In genomic region chr16:31386157-31386984, GRCh38 we compare ENCODE assay signal across 8 cellular contexts. TPM values are rescaled to one million over a fixed set of nuclear protein-coding genes. Genes with fewer than 3 reads are reported as not detected.
DNase-seq lines count a peak whose midpoint lies in the region; ATAC-seq lines count a peak whose summit lies in the region.

No MANE protein-coding gene starts in this region.

- DNase-seq in activated naive CD4-positive, alpha-beta T cell treated with Interleukin-2 at 50 U/mL for 16 hours = peak; percentile 15
- DNase-seq in activated naive CD4-positive, alpha-beta T cell (lab: John Stamatoyannopoulos, UW) = no peak
- DNase-seq in NCI-H774 (lab: John Stamatoyannopoulos, UW) (peak; percentile 37), mesenteric fat pad (ENCODE audit: low spot score) (no peak), amniotic stem cell (lab: John Stamatoyannopoulos, UW) (no peak)
- peak; percentile 16 to 32 for DNase-seq in stimulated activated naive CD8-positive, alpha-beta T cell treated with anti-CD3 and anti-CD28 coated beads, Interleukin-15, amount 100 ng/mL, for 72 hours

- no peaks in the 10 kb centered on the region for H3K9me3 ChIP-seq in esophagus (ENCODE audit: control insufficient read depth in 2 of 2, insufficient read depth in 1 of 2, low read depth in 1 of 2, low read length in 1 of 2)

- ATAC-seq in stimulated activated naive CD8-positive, alpha-beta T cell treated with anti-CD3 and anti-CD28 coated beads, Interleukin-15, amount 100 ng/mL, for 72 hours = peak; percentile 88
- no peak for ATAC-seq in GM18873 (IDR thresholded peaks at IDR 0.05; ENCODE audit: low FRiP score, unreplicated experiment)

- H3K36me3 ChIP-seq in esophagus (ENCODE audit: control insufficient read depth in 2 of 2, insufficient read depth in 2 of 2, low read length in 1 of 2) = no peaks in the 10 kb centered on the region

- peak overlapping the region; percentile 47 to 72 for H3K27ac ChIP-seq in esophagus (ENCODE audit: low read depth in 2 of 2, low read length in 1 of 2)

- H3K27ac Mint-ChIP-seq in stimulated activated naive CD8-positive, alpha-beta T cell treated with anti-CD3 and anti-CD28 coated beads, Interleukin-15, amount 100 ng/mL, for 72 hours = peak overlapping the region in 1 of 2 donors; percentile 10

- no peaks in the 10 kb centered on the region for H3K27me3 ChIP-seq in esophagus (ENCODE audit: control insufficient read depth in 1 of 2, insufficient read depth in 2 of 2, low read length in 2 of 2)

- H3K4me3 Mint-ChIP-seq in stimulated activated naive CD8-positive, alpha-beta T cell treated with anti-CD3 and anti-CD28 coated beads, Interleukin-15, amount 100 ng/mL, for 72 hours = no peak overlapping the region

- H3K9me3 Mint-ChIP-seq in stimulated activated naive CD8-positive, alpha-beta T cell treated with anti-CD3 and anti-CD28 coated beads, Interleukin-15, amount 100 ng/mL, for 72 hours = no peaks in the 10 kb centered on the region

- peaks cover 31% of the 10 kb centered on the region for H3K4me1 Mint-ChIP-seq in stimulated activated naive CD8-positive, alpha-beta T cell treated with anti-CD3 and anti-CD28 coated beads, Interleukin-15, amount 100 ng/mL, for 72 hours

- H3K27me3 Mint-ChIP-seq in stimulated activated naive CD8-positive, alpha-beta T cell treated with anti-CD3 and anti-CD28 coated beads, Interleukin-15, amount 100 ng/mL, for 72 hours = peaks cover 7% of the 10 kb centered on the region

- H3K4me1 ChIP-seq in esophagus (ENCODE audit: control insufficient read depth in 2 of 2, insufficient read depth in 2 of 2, low read length in 1 of 2) = peaks cover 2 to 8% of the 10 kb centered on the region in 2 donors

- H3K4me3 ChIP-seq in esophagus (ENCODE audit: low read depth in 1 of 2, low read length in 2 of 2) = no peak overlapping the region

- 35 to 37% methylated on average over 6 of the region's 6 CpGs for WGBS in esophagus, 2 donors

RNA-seq across cellular contexts. Expression of gene ITGAD, which starts 6.8 kb away (rescaled TPM):
- under 1 TPM in 1 of 2 donors, not detected in 1; 0.02 TPM for polyA plus RNA-seq in esophagus
- 0.39 TPM for total RNA-seq in mesenteric fat pad

RNA-seq across cellular contexts. Expression of gene ITGAX, which starts 31.4 kb away (rescaled TPM):
- 1 to 10 TPM; 1.1 to 1.5 TPM for polyA plus RNA-seq in esophagus
- total RNA-seq in mesenteric fat pad = 36.4 TPM

RNA-seq across cellular contexts. Expression of gene COX6A2, which starts 41.8 kb away (rescaled TPM):
- under 1 TPM; 0.24 to 0.53 TPM for polyA plus RNA-seq in esophagus
- not detected for total RNA-seq in mesenteric fat pad

RNA-seq across cellular contexts. Expression of gene ZNF843, which starts 56.2 kb away (rescaled TPM):
- under 1 TPM; 0.12 to 0.18 TPM for polyA plus RNA-seq in esophagus
- 0.84 TPM for total RNA-seq in mesenteric fat pad

Comparison
In these comparisons a context has a peak if more than half of its experiments do, and no peak if none do; other contexts are left out.
1. DNase-seq: peak in activated naive CD4-positive, alpha-beta T cell treated with Interleukin-2 at 50 U/mL for 16 hours (single experiment), NCI-H774 (single experiment) and stimulated activated naive CD8-positive, alpha-beta T cell treated with anti-CD3 and anti-CD28 coated beads, Interleukin-15, amount 100 ng/mL, for 72 hours (2 of 2); none in activated naive CD4-positive, alpha-beta T cell (0 of 4), mesenteric fat pad (single experiment) and amniotic stem cell (single experiment).